In genomic region chr15:78930577-78931388, GRCh38 we compare ENCODE assay signal across 8 cellular contexts. TPM values are rescaled to one million over a fixed set of nuclear protein-coding genes. Genes with fewer than 3 reads are reported as not detected.
A peak's percentile ranks its signal among the peaks of the same experiment; 100 is the strongest.
DNase-seq lines count a peak whose midpoint lies in the region; ATAC-seq and TF ChIP-seq lines count a peak whose summit lies in the region.

No MANE protein-coding gene starts in this region.

- peak; percentile 87 for DNase-seq in AG10803 (ENCODE audit: low read depth)
- DNase-seq in HT1080 (ENCODE audit: low read depth) = peak; percentile 90
- DNase-seq in T47D (ENCODE audit: low read depth in 1 of 2, low spot score in 1 of 2) = peak; percentile 56 to 97
- no peak for DNase-seq in mesothelial cell of epicardium (ENCODE audit: low spot score in 2 of 2, unreplicated experiment in 2 of 2)
- no peak for DNase-seq in NCI-H748 treated with DMSO at 0.1 percent for 48 hours (lab: John Stamatoyannopoulos, UW)
- DNase-seq in GM19240 (ENCODE audit: insufficient read length, low spot score) = no peak

- H3K4me3 Mint-ChIP-seq in mesothelial cell of epicardium = peak overlapping the region; percentile 36

- ATAC-seq in GM21360 (IDR thresholded peaks at IDR 0.05; ENCODE audit: unreplicated experiment) (no peak), HG02623 (IDR thresholded peaks at IDR 0.05; ENCODE audit: unreplicated experiment) (no peak)

- in situ Hi-C loops in T47D (cut with HindIII; ENCODE audit: low pct_unique_long_range_greater_than_20kb, low sequenced_read_pairs) = no loop called here

- TF ChIP-seq CTCF in AG10803 (conservative IDR thresholded peaks at IDR 0.05; ENCODE audit: low read length) (no peak), mesothelial cell of epicardium (IDR thresholded peaks at IDR 0.05; ENCODE audit: unreplicated experiment) (no peak)

- peaks cover 31% of the 10 kb centered on the region for H3K4me1 Mint-ChIP-seq in mesothelial cell of epicardium

- no peaks in the 10 kb centered on the region for H3K27me3 Mint-ChIP-seq in mesothelial cell of epicardium (ENCODE audit: low read depth)

- H3K27ac Mint-ChIP-seq in mesothelial cell of epicardium = peak overlapping the region; percentile 98

- no peaks in the 10 kb centered on the region for H3K9me3 Mint-ChIP-seq in mesothelial cell of epicardium

- H3K4me3 ChIP-seq in AG10803 (ENCODE audit: low read length) = no peak overlapping the region

- peaks cover 31% of the 10 kb centered on the region for H3K36me3 Mint-ChIP-seq in mesothelial cell of epicardium

RNA-seq across cellular contexts. Expression of gene CTSH, which starts 14.1 kb away (rescaled TPM):
- 10.6 and 16.2 TPM in 2 replicates for total RNA-seq in HT1080 (2014; rRNA removed; shearing (Covaris generic))
- 25.6 and 32.8 TPM in 2 replicates for polyA plus RNA-seq in HT1080 (2015; cell fraction: cytosol; rRNA removed)
- 24.0 and 41.7 TPM in 2 replicates for polyA plus RNA-seq in HT1080 (2015; cell fraction: nucleus; rRNA removed)
- 141 to 153 TPM (median 144 TPM) in 3 replicates for total RNA-seq in mesothelial cell of epicardium

RNA-seq across cellular contexts. Expression of gene MORF4L1, which starts 58.1 kb away (rescaled TPM):
- total RNA-seq in HT1080 (2014; rRNA removed; shearing (Covaris generic)) = 179 and 351 TPM in 2 replicates
- polyA plus RNA-seq in HT1080 (2015; cell fraction: cytosol; rRNA removed) = 394 and 487 TPM in 2 replicates
- polyA plus RNA-seq in HT1080 (2015; cell fraction: nucleus; rRNA removed) = 223 and 253 TPM in 2 replicates
- total RNA-seq in mesothelial cell of epicardium = 414 to 450 TPM (median 444 TPM) in 3 replicates

Comparison
In these comparisons a context has a peak if more than half of its experiments do, and no peak if none do; other contexts are left out.
1. DNase-seq: peak in AG10803 (single experiment), HT1080 (single experiment) and T47D (2 of 2); none in mesothelial cell of epicardium (0 of 2), NCI-H748 treated with DMSO at 0.1 percent for 48 hours (single experiment) and GM19240 (single experiment).